ENCODE assay signal across 2 cellular contexts in genomic region chr9:36208521-36209253, GRCh38.
TF ChIP-seq lines count a peak whose summit lies in the region.

No MANE protein-coding gene starts in this region.

TF ChIP-seq in WTC11, 78 proteins besides CTCF, POLR2A, EP300 and RAD21:
- TF ChIP-seq GABPB1 (CRISPR knock-in tag; IDR thresholded peaks at IDR 0.05): no peak
- no peak for TF ChIP-seq ZSCAN18 (CRISPR knock-in tag; IDR thresholded peaks at IDR 0.05)
- TF ChIP-seq RORB (CRISPR knock-in tag; IDR thresholded peaks at IDR 0.05): no peak
- no peak for TF ChIP-seq E2F1 (CRISPR knock-in tag; IDR thresholded peaks at IDR 0.05)
- TF ChIP-seq HMGA2 (CRISPR knock-in tag; IDR thresholded peaks at IDR 0.05): no peak
- no peak for TF ChIP-seq ZBTB43 (CRISPR knock-in tag; IDR thresholded peaks at IDR 0.05)
- TF ChIP-seq ZNF281 (CRISPR knock-in tag; IDR thresholded peaks at IDR 0.05): no peak
- no peak for TF ChIP-seq TCF7 (CRISPR knock-in tag; IDR thresholded peaks at IDR 0.05; ENCODE audit: low read depth)
- TF ChIP-seq SOX15 (CRISPR knock-in tag; IDR thresholded peaks at IDR 0.05): no peak
- TF ChIP-seq NFYB (CRISPR knock-in tag; conservative IDR thresholded peaks at IDR 0.05; ENCODE audit: low read depth): no peak
- TF ChIP-seq IRF1 (CRISPR knock-in tag; IDR thresholded peaks at IDR 0.05): no peak
- no peak for TF ChIP-seq KAT7 (CRISPR knock-in tag; IDR thresholded peaks at IDR 0.05; ENCODE audit: borderline replicate concordance)
- no peak for TF ChIP-seq ERG (CRISPR knock-in tag; IDR thresholded peaks at IDR 0.05)

TF ChIP-seq in endothelial cell of umbilical vein, 7 proteins besides CTCF, POLR2A, EP300 and RAD21:
- TF ChIP-seq JUN (IDR thresholded peaks at IDR 0.05; ENCODE audit: borderline replicate concordance, insufficient read depth, insufficient read length, low read depth): no peak
- no peak for TF ChIP-seq FOS (IDR thresholded peaks at IDR 0.05; ENCODE audit: borderline replicate concordance, insufficient read depth, low read length)
- no peak for TF ChIP-seq POLR2AphosphoS5 (IDR thresholded peaks at IDR 0.05; ENCODE audit: insufficient read depth, low read depth, low read length)
TF ChIP-seq in endothelial cell of umbilical vein: peak in this region for 0.
